In the genomic region with DNA sequence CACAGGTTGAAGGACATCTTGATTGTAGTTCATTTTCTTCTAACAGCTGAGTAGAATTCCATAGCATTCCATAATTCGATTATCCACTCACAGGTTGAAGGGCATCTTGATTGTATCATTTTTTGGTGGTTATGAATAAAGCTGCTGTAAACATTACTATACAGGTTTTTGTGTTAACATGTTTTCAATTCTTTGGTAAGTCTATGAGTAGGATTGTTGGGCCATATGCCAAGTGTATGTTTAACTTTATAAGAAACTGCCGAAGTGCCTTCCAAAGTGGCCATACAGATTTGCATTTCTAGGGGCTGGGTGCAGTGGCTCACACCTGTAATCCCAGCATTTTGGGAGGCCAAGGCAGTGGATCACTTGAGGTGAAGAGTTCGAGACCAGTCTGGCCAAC, we compare ENCODE assay signal across 19 cellular contexts. TPM values are rescaled to one million over a fixed set of nuclear protein-coding genes. Genes with fewer than 3 reads are reported as not detected.
DNase-seq lines count a peak whose midpoint lies in the region; ATAC-seq, FAIRE-seq and TF ChIP-seq lines count a peak whose summit lies in the region.
"Had no signal": no experiment of that assay in that cellular context is flagged by ENCODE, and none has a peak within 500 bp of the region (broad histone marks: within the 10 kb centered on the region; RNA-seq: fewer than 3 reads in every experiment).

No MANE protein-coding gene starts in this region.

- H3K4me3 ChIP-seq in SK-N-SH (ENCODE audit: low read depth in 2 of 2, low read length in 1 of 2) (no peak overlapping the region), bronchial epithelial cell (ENCODE audit: low read depth, low read length) (no peak overlapping the region), fibroblast of villous mesenchyme (ENCODE audit: low read depth, low read length) (no peak overlapping the region)
- H3K4me3 ChIP-seq: A549, BLaER1, GM23248, HAP-1 had no signal

- H3K4me1 ChIP-seq in SK-N-SH (ENCODE audit: control insufficient read depth in 1 of 2, insufficient read depth in 2 of 2, low read depth in 1 of 2, low read length in 1 of 2) = no peaks in the 10 kb centered on the region
- H3K4me1 ChIP-seq: A549, BLaER1, HAP-1 had no signal

- TF ChIP-seq CTCF in SK-N-SH (IDR thresholded peaks at IDR 0.05) = no peak
- no peak for TF ChIP-seq CTCF in bronchial epithelial cell (IDR thresholded peaks at IDR 0.05; ENCODE audit: insufficient read depth, low read length, severe bottlenecking)
- no peak for TF ChIP-seq CTCF in fibroblast of villous mesenchyme (IDR thresholded peaks at IDR 0.05; ENCODE audit: insufficient read depth, low read depth, low read length)

- ATAC-seq in SK-N-SH treated with all-trans-retinoic acid at 6 μM for 48 hours = no peak; the same call in 2 of the 3 replicates
- ATAC-seq: A549 had no signal

- DNase-seq in SK-N-SH = no peak
- peak; percentile 70 for DNase-seq in bronchial epithelial cell (ENCODE audit: low read depth)
- peak; percentile 17 for DNase-seq in fibroblast of villous mesenchyme (ENCODE audit: low read depth)
- no peak for DNase-seq in COLO829 (ENCODE audit: low spot score)
- DNase-seq in DMS114 treated with DMSO at 0.1 percent for 48 hours (lab: John Stamatoyannopoulos, UW; ENCODE audit: unreplicated experiment) = no peak
- no peak for DNase-seq in NCI-H1436 (lab: John Stamatoyannopoulos, UW)
- DNase-seq: Calu3; CD4-positive, alpha-beta memory T cell; DMS53; DND-41; GM23248 had no signal

- H3K36me3 ChIP-seq in SK-N-SH (replicated peaks in 1 of 2; ENCODE audit: control insufficient read depth in 1 of 2, insufficient read depth in 2 of 2, low read length in 1 of 2) = no peaks in the 10 kb centered on the region
- no peaks in the 10 kb centered on the region for H3K36me3 ChIP-seq in bronchial epithelial cell (ENCODE audit: control insufficient read depth, insufficient read depth, low read length)
- H3K36me3 ChIP-seq: BLaER1, HAP-1 had no signal

- H3K9me3 ChIP-seq in SK-N-SH = no peaks in the 10 kb centered on the region
- H3K9me3 ChIP-seq: A549, BLaER1, HAP-1 had no signal

- H3F3A ChIP-seq in SK-N-SH (replicated peaks; ENCODE audit: insufficient read depth) = no peaks in the 10 kb centered on the region

- no peaks in the 10 kb centered on the region for H3K79me2 ChIP-seq in SK-N-SH (ENCODE audit: insufficient read depth)

- TF ChIP-seq RAD21 in SK-N-SH (IDR thresholded peaks at IDR 0.05; ENCODE audit: low read length) = no peak

- POLR2A ChIA-PET in SK-N-SH (lab: Yijun Ruan, JAX) = no interaction called here

- H4K20me1 ChIP-seq in SK-N-SH (ENCODE audit: insufficient read depth) = no peaks in the 10 kb centered on the region
- H4K20me1 ChIP-seq: BLaER1 had no signal

- H2AFZ ChIP-seq in SK-N-SH (ENCODE audit: low read depth) = no peak overlapping the region
- H2AFZ ChIP-seq: GM23248 had no signal

- H3K9me2 ChIP-seq in SK-N-SH = no peaks in the 10 kb centered on the region

- H3K27ac ChIP-seq in SK-N-SH (ENCODE audit: low read depth in 2 of 2, low read length in 1 of 2) = no peak overlapping the region
- H3K27ac ChIP-seq: 22Rv1, A549, BLaER1, GM23248 had no signal

- no peak for FAIRE-seq in bronchial epithelial cell (lab: Jason Lieb, UNC)
- FAIRE-seq: A549, G401.6, GM12891, GM19239 had no signal

- no peak overlapping the region for H3K9ac ChIP-seq in SK-N-SH
- H3K9ac ChIP-seq: BLaER1, GM23248 had no signal

- H3K4me2 ChIP-seq in SK-N-SH = no peak overlapping the region
- H3K4me2 ChIP-seq: A549, BLaER1 had no signal

- CTCF ChIA-PET in SK-N-SH (lab: Yijun Ruan, JAX) = interaction anchor here (1.1 to 3.3 kb wide), 4 partner anchors 12 to 581 kb away, joined by 3 to 17 read pairs (median 3); no protein-coding TSS in a partner anchor

- TF ChIP-seq EP300 in SK-N-SH (IDR thresholded peaks at IDR 0.05; ENCODE audit: borderline replicate concordance in 1 of 2, low read depth in 1 of 2, low read length in 1 of 2) = no peak

- 33% methylated on average over 3 of the region's 3 CpGs for WGBS in SK-N-SH (ENCODE audit: low lambda C conversion rate)

- H3K27me3 ChIP-seq in SK-N-SH (ENCODE audit: insufficient read depth) = no peaks in the 10 kb centered on the region
- no peaks in the 10 kb centered on the region for H3K27me3 ChIP-seq in bronchial epithelial cell (ENCODE audit: control insufficient read depth, insufficient read depth, low read length)
- H3K27me3 ChIP-seq: BLaER1 had no signal

TF ChIP-seq in SK-N-SH treated with all-trans-retinoic acid at 6 μM for 48 hours, 23 proteins besides CTCF, POLR2A, EP300 and RAD21:
- TF ChIP-seq ISL1 (CRISPR knock-in tag; IDR thresholded peaks at IDR 0.05) = peak; percentile 88
- peak; percentile 43; the same call in 1 of the 2 replicates for TF ChIP-seq ZFP3 (CRISPR knock-in tag; IDR thresholded peaks at IDR 0.05)
- TF ChIP-seq SNAI2 (CRISPR knock-in tag; IDR thresholded peaks at IDR 0.05) = no peak
- peak; percentile 48; the same call in 1 of the 2 replicates for TF ChIP-seq ZNF8 (CRISPR knock-in tag; IDR thresholded peaks at IDR 0.05)

TF ChIP-seq in SK-N-SH, 30 proteins besides CTCF, POLR2A, EP300 and RAD21:
- TF ChIP-seq, protein P1, sequence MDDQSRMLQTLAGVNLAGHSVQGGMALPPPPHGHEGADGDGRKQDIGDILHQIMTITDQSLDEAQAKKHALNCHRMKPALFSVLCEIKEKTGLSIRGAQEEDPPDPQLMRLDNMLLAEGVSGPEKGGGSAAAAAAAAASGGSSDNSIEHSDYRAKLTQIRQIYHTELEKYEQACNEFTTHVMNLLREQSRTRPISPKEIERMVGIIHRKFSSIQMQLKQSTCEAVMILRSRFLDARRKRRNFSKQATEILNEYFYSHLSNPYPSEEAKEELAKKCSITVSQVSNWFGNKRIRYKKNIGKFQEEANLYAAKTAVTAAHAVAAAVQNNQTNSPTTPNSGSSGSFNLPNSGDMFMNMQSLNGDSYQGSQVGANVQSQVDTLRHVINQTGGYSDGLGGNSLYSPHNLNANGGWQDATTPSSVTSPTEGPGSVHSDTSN (IDR thresholded peaks at IDR 0.05) = no peak
- TF ChIP-seq FOXJ3 (CRISPR knock-in tag; IDR thresholded peaks at IDR 0.05) (no peak), TCF12 (IDR thresholded peaks at IDR 0.05) (no peak), TEAD4 (IDR thresholded peaks at IDR 0.05; ENCODE audit: borderline replicate concordance, insufficient read depth) (no peak), NRF1 (IDR thresholded peaks at IDR 0.05; ENCODE audit: low read depth, low read length) (no peak), POLR2AphosphoS5 (IDR thresholded peaks at IDR 0.05; ENCODE audit: low read depth, low read length) (no peak), YY1 (IDR thresholded peaks at IDR 0.05; ENCODE audit: low read depth) (no peak), SMC3 (IDR thresholded peaks at IDR 0.05; ENCODE audit: low read depth, low read length) (no peak)
- TF ChIP-seq, protein P2, sequence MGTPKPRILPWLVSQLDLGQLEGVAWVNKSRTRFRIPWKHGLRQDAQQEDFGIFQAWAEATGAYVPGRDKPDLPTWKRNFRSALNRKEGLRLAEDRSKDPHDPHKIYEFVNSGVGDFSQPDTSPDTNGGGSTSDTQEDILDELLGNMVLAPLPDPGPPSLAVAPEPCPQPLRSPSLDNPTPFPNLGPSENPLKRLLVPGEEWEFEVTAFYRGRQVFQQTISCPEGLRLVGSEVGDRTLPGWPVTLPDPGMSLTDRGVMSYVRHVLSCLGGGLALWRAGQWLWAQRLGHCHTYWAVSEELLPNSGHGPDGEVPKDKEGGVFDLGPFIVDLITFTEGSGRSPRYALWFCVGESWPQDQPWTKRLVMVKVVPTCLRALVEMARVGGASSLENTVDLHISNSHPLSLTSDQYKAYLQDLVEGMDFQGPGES (IDR thresholded peaks at IDR 0.05; ENCODE audit: low read depth, low read length) = no peak

RNA-seq across cellular contexts. Expression of a gene that starts 44.6 kb away (rescaled TPM):
- polyA plus RNA-seq in SK-N-SH (2012; rRNA removed) = 13.3 and 14.6 TPM in 2 replicates
- 14.4 and 16.5 TPM in 2 replicates for polyA plus RNA-seq in SK-N-SH (2012; cell fraction: cytosol; rRNA removed)
- 10.0 and 14.9 TPM in 2 replicates for polyA plus RNA-seq in SK-N-SH (2012; cell fraction: nucleus; rRNA removed)
- total RNA-seq in bronchial epithelial cell (4.7 and 8.3 TPM in 2 replicates), fibroblast of villous mesenchyme (6.4 and 11.2 TPM in 2 replicates)

RNA-seq across cellular contexts. Expression of a gene that starts 48.1 kb away (rescaled TPM):
- 47.9 and 50.2 TPM in 2 replicates for polyA plus RNA-seq in SK-N-SH (2012; rRNA removed)
- 71.2 and 101 TPM in 2 replicates for polyA plus RNA-seq in SK-N-SH (2012; cell fraction: cytosol; rRNA removed)
- 20.1 and 29.7 TPM in 2 replicates for polyA plus RNA-seq in SK-N-SH (2012; cell fraction: nucleus; rRNA removed)
- total RNA-seq in bronchial epithelial cell (35.8 and 48.4 TPM in 2 replicates), fibroblast of villous mesenchyme (58.3 and 73.0 TPM in 2 replicates)

Comparison
In these comparisons a context has a peak if more than half of its experiments do, and no peak if none do; other contexts are left out.
1. DNase-seq: peak in bronchial epithelial cell (single experiment) and fibroblast of villous mesenchyme (single experiment); none in SK-N-SH (single experiment), COLO829 (single experiment), DMS114 treated with DMSO at 0.1 percent for 48 hours (single experiment) and NCI-H1436 (single experiment).